ENCODE assay signal across 27 cellular contexts in genomic region chr10:18359839-18360238, GRCh38.
"Had no signal": no experiment of that assay in that cellular context is flagged by ENCODE, and none has a peak within 500 bp of the region (broad histone marks: within the 10 kb centered on the region; RNA-seq: fewer than 3 reads in every experiment).

No MANE protein-coding gene starts in this region.

- H3K4me1 ChIP-seq: gastrocnemius medialis, lower lobe of right lung, parathyroid adenoma, right lobe of liver, suprapubic skin, vagina had no signal

- H3K27me3 ChIP-seq: dorsolateral prefrontal cortex, gastrocnemius medialis, neutrophil, right lobe of liver, suprapubic skin, vagina had no signal

- ATAC-seq: esophagus mucosa; gastrocnemius medialis; left cardiac atrium; left ventricle myocardium superior; lower lobe of right lung; natural killer cell treated with Interleukin-12 subunit alpha and Interleukin-12 subunit beta and Interleukin-15 and Interleukin-18, amount 100 ng/mL, for 72 hours; right lobe of liver; stimulated activated naive CD8-positive, alpha-beta T cell treated with anti-CD3 and anti-CD28 coated beads, Interleukin-15, amount 100 ng/mL, for 72 hours had no signal

- H3K36me3 ChIP-seq: gastrocnemius medialis, lower lobe of right lung, neutrophil, right lobe of liver, suprapubic skin, vagina had no signal

- H3K27ac Mint-ChIP-seq: naive B cell; natural killer cell treated with Interleukin-12 subunit alpha and Interleukin-12 subunit beta and Interleukin-15 and Interleukin-18, amount 100 ng/mL, for 72 hours; progenitor cell of endocrine pancreas; stimulated activated naive CD8-positive, alpha-beta T cell treated with anti-CD3 and anti-CD28 coated beads, Interleukin-15, amount 100 ng/mL, for 72 hours had no signal

- H3K4me3 Mint-ChIP-seq: naive B cell; natural killer cell treated with Interleukin-12 subunit alpha and Interleukin-12 subunit beta and Interleukin-15 and Interleukin-18, amount 100 ng/mL, for 72 hours; neural crest cell; stimulated activated naive CD8-positive, alpha-beta T cell treated with anti-CD3 and anti-CD28 coated beads, Interleukin-15, amount 100 ng/mL, for 72 hours had no signal

- DNase-seq: dorsolateral prefrontal cortex; effector CD4-positive, alpha-beta T cell; foreskin fibroblast; gastrocnemius medialis; head of caudate nucleus; left cardiac atrium; left ventricle myocardium superior; lower lobe of right lung; naive B cell; right lobe of liver; stimulated activated CD4-positive, alpha-beta T cell treated with anti-CD3 and anti-CD28 coated beads, Interleukin-12 subunit alpha, Interleukin-12 subunit beta, amount 100 ng/mL, for 4 hours; stimulated activated CD4-positive, alpha-beta T cell treated with anti-CD3 and anti-CD28 coated beads, Interleukin-1b, Interleukin-23, amount 100 ng/mL, for 48 hours; stimulated activated CD4-positive, alpha-beta T cell treated with anti-CD3 and anti-CD28 coated beads, Interleukin-4, amount 100 ng/mL, for 1 hour; stimulated activated CD8-positive, alpha-beta memory T cell treated with anti-CD3 and anti-CD28 coated beads, Interleukin-4, amount 100 ng/mL, for 48 hours; stimulated activated naive CD4-positive, alpha-beta T cell; stimulated activated naive CD8-positive, alpha-beta T cell treated with anti-CD3 and anti-CD28 coated beads, Interleukin-15, amount 100 ng/mL, for 72 hours; trophoblast cell had no signal

- H3K36me3 Mint-ChIP-seq: naive B cell; natural killer cell treated with Interleukin-12 subunit alpha and Interleukin-12 subunit beta and Interleukin-15 and Interleukin-18, amount 100 ng/mL, for 72 hours had no signal

- H3K9ac ChIP-seq: parathyroid adenoma had no signal

- H3K27me3 Mint-ChIP-seq: progenitor cell of endocrine pancreas; stimulated activated naive CD8-positive, alpha-beta T cell treated with anti-CD3 and anti-CD28 coated beads, Interleukin-15, amount 100 ng/mL, for 72 hours had no signal

- H3K4me1 Mint-ChIP-seq: naive B cell; stimulated activated naive CD8-positive, alpha-beta T cell treated with anti-CD3 and anti-CD28 coated beads, Interleukin-15, amount 100 ng/mL, for 72 hours had no signal

- H3K9me3 ChIP-seq: gastrocnemius medialis, lower lobe of right lung, neutrophil, right lobe of liver, suprapubic skin, vagina had no signal

- H3K4me3 ChIP-seq: dorsolateral prefrontal cortex, gastrocnemius medialis, lower lobe of right lung, right lobe of liver, smooth muscle cell, suprapubic skin, vagina had no signal

- H3K27ac ChIP-seq: dorsolateral prefrontal cortex, epithelial cell of prostate, gastrocnemius medialis, lower lobe of right lung, neutrophil, parathyroid adenoma, right lobe of liver, suprapubic skin, vagina had no signal

- H3K9me3 Mint-ChIP-seq: neural crest cell; stimulated activated naive CD8-positive, alpha-beta T cell treated with anti-CD3 and anti-CD28 coated beads, Interleukin-15, amount 100 ng/mL, for 72 hours had no signal
